In the genomic region with DNA sequence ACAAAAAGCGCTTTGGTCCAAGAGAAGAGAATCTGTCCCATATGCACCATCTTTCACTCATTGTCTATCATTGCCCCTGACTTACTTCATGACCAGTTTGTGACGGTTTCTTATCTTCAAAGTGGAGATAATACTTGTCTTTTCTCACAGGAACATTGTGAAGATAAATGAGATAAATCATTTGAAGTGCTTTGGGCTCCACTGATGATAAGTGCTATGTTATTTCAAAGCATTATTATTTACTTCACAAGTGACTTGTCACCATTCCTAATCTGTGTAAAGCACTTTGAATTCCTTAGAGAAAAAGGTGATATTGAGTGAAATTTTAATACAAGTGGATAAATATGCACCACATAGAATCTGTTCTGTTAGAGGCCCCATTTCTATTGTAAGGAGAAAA, we compare ENCODE assay signal across 21 cellular contexts.
"Had no signal": no experiment of that assay in that cellular context is flagged by ENCODE, and none has a peak within 500 bp of the region (broad histone marks: within the 10 kb centered on the region; RNA-seq: fewer than 3 reads in every experiment).

No MANE protein-coding gene starts in this region.

- H2AFZ ChIP-seq: hepatocyte had no signal

- H3K36me3 ChIP-seq: esophagus muscularis mucosa, gastroesophageal sphincter, heart left ventricle, left lung, lower lobe of right lung had no signal

- H3K27ac ChIP-seq: coronary artery, dorsolateral prefrontal cortex, esophagus muscularis mucosa, foreskin keratinocyte, gastroesophageal sphincter, heart left ventricle, hepatocyte, left lung, lower lobe of right lung had no signal

- H3K4me1 ChIP-seq: esophagus muscularis mucosa, foreskin keratinocyte, gastroesophageal sphincter, heart left ventricle, left lung, lower lobe of right lung had no signal

- FAIRE-seq: colon, endothelial cell of umbilical vein, frontal cortex, islet of Langerhans, keratinocyte had no signal

- H3K27me3 ChIP-seq: esophagus muscularis mucosa, foreskin keratinocyte, gastroesophageal sphincter, heart left ventricle, hepatocyte, left lung had no signal

- H3K9me3 ChIP-seq: esophagus muscularis mucosa, gastroesophageal sphincter, heart left ventricle, left lung, lower lobe of right lung had no signal

- ATAC-seq: foreskin keratinocyte, gastroesophageal sphincter, heart left ventricle, left cardiac atrium, left lung, left ventricle myocardium superior, lower lobe of right lung had no signal

- DNase-seq: dermis blood vessel endothelial cell; dorsolateral prefrontal cortex; effector CD4-positive, alpha-beta T cell; effector memory CD4-positive, alpha-beta T cell; foreskin keratinocyte; heart left ventricle; left cardiac atrium; left lung; left ventricle myocardium superior; lower lobe of right lung; mesenchymal stem cell; midbrain had no signal

- H3K4me3 ChIP-seq: coronary artery, dorsolateral prefrontal cortex, esophagus muscularis mucosa, gastroesophageal sphincter, heart left ventricle, hepatocyte, left lung, lower lobe of right lung had no signal

- H3K4me2 ChIP-seq: hepatocyte had no signal

- H3K79me2 ChIP-seq: hepatocyte had no signal
